1 cellular context compared by ENCODE assay signal in the genomic region with DNA sequence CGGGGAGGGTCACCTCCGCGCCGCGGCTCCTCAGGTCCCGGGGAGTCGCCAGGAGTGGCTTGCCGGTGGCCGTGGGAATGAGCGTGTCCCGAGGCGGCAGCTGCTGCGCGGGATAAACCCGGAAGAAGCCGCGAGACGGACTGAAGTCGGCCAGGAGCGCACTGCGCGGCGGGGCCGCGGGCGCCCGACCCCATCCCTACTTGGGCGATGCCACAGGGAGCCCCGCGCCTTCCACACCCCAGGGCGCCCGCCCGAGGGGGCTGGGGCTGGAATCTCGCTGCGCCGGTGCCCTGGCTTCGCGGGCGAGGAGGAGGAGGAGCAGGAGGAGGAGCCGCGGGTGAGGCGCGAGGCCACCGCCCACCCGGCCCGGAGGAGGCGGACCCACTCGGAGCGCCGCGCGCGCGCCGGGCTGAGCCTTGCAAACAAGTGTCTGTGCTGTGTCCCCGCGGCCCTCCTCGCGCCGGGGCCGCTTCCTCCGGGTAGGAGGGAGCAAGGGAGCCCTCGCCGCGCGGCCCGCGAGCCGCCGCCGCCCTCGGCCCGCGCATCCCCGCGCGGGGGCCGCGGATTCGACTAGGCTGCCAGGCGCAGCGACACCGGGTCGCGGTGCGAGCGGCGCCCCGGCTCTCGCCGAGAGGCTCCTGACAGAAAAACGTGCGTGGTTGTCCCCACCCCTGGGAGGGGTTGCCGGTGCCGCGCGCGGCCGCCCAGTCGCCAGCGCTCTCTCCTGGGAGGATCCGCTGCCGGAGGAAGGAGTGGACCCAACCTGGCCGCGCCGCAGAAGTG.
TF ChIP-seq lines count a peak whose summit lies in the region.

A gene (plus strand): TSS at position 412 of the 783 bp plus-strand sequence.

TF ChIP-seq in K562, 482 proteins besides CTCF, POLR2A, EP300 and RAD21 (continued from another document and continues in another):
- TF ChIP-seq RBM14 (IDR thresholded peaks at IDR 0.05; ENCODE audit: borderline replicate concordance, insufficient read depth, low read depth, low read length), result no peak
- no peak for TF ChIP-seq SMARCB1 (IDR thresholded peaks at IDR 0.05; ENCODE audit: insufficient read length, low read depth)
- no peak for TF ChIP-seq IFI16 (CRISPR knock-in tag; IDR thresholded peaks at IDR 0.05)
- TF ChIP-seq, protein P1, sequence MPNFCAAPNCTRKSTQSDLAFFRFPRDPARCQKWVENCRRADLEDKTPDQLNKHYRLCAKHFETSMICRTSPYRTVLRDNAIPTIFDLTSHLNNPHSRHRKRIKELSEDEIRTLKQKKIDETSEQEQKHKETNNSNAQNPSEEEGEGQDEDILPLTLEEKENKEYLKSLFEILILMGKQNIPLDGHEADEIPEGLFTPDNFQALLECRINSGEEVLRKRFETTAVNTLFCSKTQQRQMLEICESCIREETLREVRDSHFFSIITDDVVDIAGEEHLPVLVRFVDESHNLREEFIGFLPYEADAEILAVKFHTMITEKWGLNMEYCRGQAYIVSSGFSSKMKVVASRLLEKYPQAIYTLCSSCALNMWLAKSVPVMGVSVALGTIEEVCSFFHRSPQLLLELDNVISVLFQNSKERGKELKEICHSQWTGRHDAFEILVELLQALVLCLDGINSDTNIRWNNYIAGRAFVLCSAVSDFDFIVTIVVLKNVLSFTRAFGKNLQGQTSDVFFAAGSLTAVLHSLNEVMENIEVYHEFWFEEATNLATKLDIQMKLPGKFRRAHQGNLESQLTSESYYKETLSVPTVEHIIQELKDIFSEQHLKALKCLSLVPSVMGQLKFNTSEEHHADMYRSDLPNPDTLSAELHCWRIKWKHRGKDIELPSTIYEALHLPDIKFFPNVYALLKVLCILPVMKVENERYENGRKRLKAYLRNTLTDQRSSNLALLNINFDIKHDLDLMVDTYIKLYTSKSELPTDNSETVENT (CRISPR knock-in tag; IDR thresholded peaks at IDR 0.05), result peak; percentile 55; the same call in 1 of the 2 replicates
- TF ChIP-seq, protein P2, sequence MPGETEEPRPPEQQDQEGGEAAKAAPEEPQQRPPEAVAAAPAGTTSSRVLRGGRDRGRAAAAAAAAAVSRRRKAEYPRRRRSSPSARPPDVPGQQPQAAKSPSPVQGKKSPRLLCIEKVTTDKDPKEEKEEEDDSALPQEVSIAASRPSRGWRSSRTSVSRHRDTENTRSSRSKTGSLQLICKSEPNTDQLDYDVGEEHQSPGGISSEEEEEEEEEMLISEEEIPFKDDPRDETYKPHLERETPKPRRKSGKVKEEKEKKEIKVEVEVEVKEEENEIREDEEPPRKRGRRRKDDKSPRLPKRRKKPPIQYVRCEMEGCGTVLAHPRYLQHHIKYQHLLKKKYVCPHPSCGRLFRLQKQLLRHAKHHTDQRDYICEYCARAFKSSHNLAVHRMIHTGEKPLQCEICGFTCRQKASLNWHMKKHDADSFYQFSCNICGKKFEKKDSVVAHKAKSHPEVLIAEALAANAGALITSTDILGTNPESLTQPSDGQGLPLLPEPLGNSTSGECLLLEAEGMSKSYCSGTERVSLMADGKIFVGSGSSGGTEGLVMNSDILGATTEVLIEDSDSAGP (CRISPR knock-in tag; IDR thresholded peaks at IDR 0.05), result no peak
- TF ChIP-seq CBX5 (IDR thresholded peaks at IDR 0.05; ENCODE audit: borderline replicate concordance, low read depth), result no peak
- TF ChIP-seq ZNF717 (CRISPR knock-in tag; IDR thresholded peaks at IDR 0.05), result no peak
- TF ChIP-seq, protein P3, sequence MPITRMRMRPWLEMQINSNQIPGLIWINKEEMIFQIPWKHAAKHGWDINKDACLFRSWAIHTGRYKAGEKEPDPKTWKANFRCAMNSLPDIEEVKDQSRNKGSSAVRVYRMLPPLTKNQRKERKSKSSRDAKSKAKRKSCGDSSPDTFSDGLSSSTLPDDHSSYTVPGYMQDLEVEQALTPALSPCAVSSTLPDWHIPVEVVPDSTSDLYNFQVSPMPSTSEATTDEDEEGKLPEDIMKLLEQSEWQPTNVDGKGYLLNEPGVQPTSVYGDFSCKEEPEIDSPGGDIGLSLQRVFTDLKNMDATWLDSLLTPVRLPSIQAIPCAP (CRISPR knock-in tag; IDR thresholded peaks at IDR 0.05; ENCODE audit: borderline replicate concordance), result no peak
- TF ChIP-seq, protein P4, sequence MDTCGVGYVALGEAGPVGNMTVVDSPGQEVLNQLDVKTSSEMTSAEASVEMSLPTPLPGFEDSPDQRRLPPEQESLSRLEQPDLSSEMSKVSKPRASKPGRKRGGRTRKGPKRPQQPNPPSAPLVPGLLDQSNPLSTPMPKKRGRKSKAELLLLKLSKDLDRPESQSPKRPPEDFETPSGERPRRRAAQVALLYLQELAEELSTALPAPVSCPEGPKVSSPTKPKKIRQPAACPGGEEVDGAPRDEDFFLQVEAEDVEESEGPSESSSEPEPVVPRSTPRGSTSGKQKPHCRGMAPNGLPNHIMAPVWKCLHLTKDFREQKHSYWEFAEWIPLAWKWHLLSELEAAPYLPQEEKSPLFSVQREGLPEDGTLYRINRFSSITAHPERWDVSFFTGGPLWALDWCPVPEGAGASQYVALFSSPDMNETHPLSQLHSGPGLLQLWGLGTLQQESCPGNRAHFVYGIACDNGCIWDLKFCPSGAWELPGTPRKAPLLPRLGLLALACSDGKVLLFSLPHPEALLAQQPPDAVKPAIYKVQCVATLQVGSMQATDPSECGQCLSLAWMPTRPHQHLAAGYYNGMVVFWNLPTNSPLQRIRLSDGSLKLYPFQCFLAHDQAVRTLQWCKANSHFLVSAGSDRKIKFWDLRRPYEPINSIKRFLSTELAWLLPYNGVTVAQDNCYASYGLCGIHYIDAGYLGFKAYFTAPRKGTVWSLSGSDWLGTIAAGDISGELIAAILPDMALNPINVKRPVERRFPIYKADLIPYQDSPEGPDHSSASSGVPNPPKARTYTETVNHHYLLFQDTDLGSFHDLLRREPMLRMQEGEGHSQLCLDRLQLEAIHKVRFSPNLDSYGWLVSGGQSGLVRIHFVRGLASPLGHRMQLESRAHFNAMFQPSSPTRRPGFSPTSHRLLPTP (IDR thresholded peaks at IDR 0.05; ENCODE audit: borderline replicate concordance, extremely low read depth, insufficient read length), result no peak
- no peak for TF ChIP-seq ZNF3 (CRISPR knock-in tag; IDR thresholded peaks at IDR 0.05)
- 0 out of 2 replicates have a peak, but pooled peaks have one; percentile 16 for TF ChIP-seq ATF1 (CRISPR knock-in tag; IDR thresholded peaks at IDR 0.05)
- no peak for TF ChIP-seq ATF1 (tag; IDR thresholded peaks at IDR 0.05)
- TF ChIP-seq ESRRB (CRISPR knock-in tag; IDR thresholded peaks at IDR 0.05; ENCODE audit: borderline replicate concordance), result no peak
- TF ChIP-seq, protein P5, sequence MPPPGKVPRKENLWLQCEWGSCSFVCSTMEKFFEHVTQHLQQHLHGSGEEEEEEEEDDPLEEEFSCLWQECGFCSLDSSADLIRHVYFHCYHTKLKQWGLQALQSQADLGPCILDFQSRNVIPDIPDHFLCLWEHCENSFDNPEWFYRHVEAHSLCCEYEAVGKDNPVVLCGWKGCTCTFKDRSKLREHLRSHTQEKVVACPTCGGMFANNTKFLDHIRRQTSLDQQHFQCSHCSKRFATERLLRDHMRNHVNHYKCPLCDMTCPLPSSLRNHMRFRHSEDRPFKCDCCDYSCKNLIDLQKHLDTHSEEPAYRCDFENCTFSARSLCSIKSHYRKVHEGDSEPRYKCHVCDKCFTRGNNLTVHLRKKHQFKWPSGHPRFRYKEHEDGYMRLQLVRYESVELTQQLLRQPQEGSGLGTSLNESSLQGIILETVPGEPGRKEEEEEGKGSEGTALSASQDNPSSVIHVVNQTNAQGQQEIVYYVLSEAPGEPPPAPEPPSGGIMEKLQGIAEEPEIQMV (tag; conservative IDR thresholded peaks at IDR 0.05; ENCODE audit: low read depth), result no peak
- TF ChIP-seq NFIC (IDR thresholded peaks at IDR 0.05), result no peak; the same call in 1 of the 2 replicates
- no peak for TF ChIP-seq MECOM (CRISPR knock-in tag; IDR thresholded peaks at IDR 0.05)
- TF ChIP-seq, protein P6, sequence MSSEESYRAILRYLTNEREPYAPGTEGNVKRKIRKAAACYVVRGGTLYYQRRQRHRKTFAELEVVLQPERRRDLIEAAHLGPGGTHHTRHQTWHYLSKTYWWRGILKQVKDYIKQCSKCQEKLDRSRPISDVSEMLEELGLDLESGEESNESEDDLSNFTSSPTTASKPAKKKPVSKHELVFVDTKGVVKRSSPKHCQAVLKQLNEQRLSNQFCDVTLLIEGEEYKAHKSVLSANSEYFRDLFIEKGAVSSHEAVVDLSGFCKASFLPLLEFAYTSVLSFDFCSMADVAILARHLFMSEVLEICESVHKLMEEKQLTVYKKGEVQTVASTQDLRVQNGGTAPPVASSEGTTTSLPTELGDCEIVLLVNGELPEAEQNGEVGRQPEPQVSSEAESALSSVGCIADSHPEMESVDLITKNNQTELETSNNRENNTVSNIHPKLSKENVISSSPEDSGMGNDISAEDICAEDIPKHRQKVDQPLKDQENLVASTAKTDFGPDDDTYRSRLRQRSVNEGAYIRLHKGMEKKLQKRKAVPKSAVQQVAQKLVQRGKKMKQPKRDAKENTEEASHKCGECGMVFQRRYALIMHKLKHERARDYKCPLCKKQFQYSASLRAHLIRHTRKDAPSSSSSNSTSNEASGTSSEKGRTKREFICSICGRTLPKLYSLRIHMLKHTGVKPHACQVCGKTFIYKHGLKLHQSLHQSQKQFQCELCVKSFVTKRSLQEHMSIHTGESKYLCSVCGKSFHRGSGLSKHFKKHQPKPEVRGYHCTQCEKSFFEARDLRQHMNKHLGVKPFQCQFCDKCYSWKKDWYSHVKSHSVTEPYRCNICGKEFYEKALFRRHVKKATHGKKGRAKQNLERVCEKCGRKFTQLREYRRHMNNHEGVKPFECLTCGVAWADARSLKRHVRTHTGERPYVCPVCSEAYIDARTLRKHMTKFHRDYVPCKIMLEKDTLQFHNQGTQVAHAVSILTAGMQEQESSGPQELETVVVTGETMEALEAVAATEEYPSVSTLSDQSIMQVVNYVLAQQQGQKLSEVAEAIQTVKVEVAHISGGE (CRISPR knock-in tag; IDR thresholded peaks at IDR 0.05), result peak in 1 of 3 experiments; percentile 23; a peak in 2 of 6 replicates
- TF ChIP-seq, protein P7, sequence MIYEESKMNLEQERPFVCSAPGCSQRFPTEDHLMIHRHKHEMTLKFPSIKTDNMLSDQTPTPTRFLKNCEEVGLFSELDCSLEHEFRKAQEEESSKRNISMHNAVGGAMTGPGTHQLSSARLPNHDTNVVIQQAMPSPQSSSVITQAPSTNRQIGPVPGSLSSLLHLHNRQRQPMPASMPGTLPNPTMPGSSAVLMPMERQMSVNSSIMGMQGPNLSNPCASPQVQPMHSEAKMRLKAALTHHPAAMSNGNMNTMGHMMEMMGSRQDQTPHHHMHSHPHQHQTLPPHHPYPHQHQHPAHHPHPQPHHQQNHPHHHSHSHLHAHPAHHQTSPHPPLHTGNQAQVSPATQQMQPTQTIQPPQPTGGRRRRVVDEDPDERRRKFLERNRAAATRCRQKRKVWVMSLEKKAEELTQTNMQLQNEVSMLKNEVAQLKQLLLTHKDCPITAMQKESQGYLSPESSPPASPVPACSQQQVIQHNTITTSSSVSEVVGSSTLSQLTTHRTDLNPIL (CRISPR knock-in tag; IDR thresholded peaks at IDR 0.05), result no peak
- no peak for TF ChIP-seq POU5F1 (IDR thresholded peaks at IDR 0.05; ENCODE audit: borderline replicate concordance, low read depth, low read length, partially characterized antibody)
- TF ChIP-seq KDM5B (IDR thresholded peaks at IDR 0.05; ENCODE audit: insufficient replicate concordance, low read depth, low read length), result no peak
- TF ChIP-seq, protein P8, sequence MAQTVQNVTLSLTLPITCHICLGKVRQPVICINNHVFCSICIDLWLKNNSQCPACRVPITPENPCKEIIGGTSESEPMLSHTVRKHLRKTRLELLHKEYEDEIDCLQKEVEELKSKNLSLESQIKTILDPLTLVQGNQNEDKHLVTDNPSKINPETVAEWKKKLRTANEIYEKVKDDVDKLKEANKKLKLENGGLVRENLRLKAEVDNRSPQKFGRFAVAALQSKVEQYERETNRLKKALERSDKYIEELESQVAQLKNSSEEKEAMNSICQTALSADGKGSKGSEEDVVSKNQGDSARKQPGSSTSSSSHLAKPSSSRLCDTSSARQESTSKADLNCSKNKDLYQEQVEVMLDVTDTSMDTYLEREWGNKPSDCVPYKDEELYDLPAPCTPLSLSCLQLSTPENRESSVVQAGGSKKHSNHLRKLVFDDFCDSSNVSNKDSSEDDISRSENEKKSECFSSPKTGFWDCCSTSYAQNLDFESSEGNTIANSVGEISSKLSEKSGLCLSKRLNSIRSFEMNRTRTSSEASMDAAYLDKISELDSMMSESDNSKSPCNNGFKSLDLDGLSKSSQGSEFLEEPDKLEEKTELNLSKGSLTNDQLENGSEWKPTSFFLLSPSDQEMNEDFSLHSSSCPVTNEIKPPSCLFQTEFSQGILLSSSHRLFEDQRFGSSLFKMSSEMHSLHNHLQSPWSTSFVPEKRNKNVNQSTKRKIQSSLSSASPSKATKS (CRISPR knock-in tag; IDR thresholded peaks at IDR 0.05), result no peak
- no peak for TF ChIP-seq ZNF444 (CRISPR knock-in tag; IDR thresholded peaks at IDR 0.05)
- TF ChIP-seq ETS2 (tag; IDR thresholded peaks at IDR 0.05; ENCODE audit: borderline replicate concordance, poor library complexity, severe bottlenecking), result no peak
- peak; percentile 58 for TF ChIP-seq MYC (IDR thresholded peaks at IDR 0.05; ENCODE audit: low read depth, low read length)
- no peak for TF ChIP-seq MYC (CRISPR knock-in tag; IDR thresholded peaks at IDR 0.05; ENCODE audit: borderline replicate concordance, low read depth)
- TF ChIP-seq, protein P9, sequence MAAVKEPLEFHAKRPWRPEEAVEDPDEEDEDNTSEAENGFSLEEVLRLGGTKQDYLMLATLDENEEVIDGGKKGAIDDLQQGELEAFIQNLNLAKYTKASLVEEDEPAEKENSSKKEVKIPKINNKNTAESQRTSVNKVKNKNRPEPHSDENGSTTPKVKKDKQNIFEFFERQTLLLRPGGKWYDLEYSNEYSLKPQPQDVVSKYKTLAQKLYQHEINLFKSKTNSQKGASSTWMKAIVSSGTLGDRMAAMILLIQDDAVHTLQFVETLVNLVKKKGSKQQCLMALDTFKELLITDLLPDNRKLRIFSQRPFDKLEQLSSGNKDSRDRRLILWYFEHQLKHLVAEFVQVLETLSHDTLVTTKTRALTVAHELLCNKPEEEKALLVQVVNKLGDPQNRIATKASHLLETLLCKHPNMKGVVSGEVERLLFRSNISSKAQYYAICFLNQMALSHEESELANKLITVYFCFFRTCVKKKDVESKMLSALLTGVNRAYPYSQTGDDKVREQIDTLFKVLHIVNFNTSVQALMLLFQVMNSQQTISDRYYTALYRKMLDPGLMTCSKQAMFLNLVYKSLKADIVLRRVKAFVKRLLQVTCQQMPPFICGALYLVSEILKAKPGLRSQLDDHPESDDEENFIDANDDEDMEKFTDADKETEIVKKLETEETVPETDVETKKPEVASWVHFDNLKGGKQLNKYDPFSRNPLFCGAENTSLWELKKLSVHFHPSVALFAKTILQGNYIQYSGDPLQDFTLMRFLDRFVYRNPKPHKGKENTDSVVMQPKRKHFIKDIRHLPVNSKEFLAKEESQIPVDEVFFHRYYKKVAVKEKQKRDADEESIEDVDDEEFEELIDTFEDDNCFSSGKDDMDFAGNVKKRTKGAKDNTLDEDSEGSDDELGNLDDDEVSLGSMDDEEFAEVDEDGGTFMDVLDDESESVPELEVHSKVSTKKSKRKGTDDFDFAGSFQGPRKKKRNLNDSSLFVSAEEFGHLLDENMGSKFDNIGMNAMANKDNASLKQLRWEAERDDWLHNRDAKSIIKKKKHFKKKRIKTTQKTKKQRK (IDR thresholded peaks at IDR 0.05; ENCODE audit: borderline replicate concordance, low read depth, low read length), result no peak
- no peak for TF ChIP-seq SP2 (IDR thresholded peaks at IDR 0.05; ENCODE audit: extremely low read depth, low read depth, low read length, poor library complexity, severe bottlenecking)
- no peak for TF ChIP-seq PPARD (CRISPR knock-in tag; IDR thresholded peaks at IDR 0.05)
